ENCODE assay signal across 10 cellular contexts in genomic region chr1:229204863-229205777, GRCh38.
DNase-seq lines count a peak whose midpoint lies in the region; ATAC-seq and TF ChIP-seq lines count a peak whose summit lies in the region.
"Had no signal": no experiment of that assay in that cellular context is flagged by ENCODE, and none has a peak within 500 bp of the region (broad histone marks: within the 10 kb centered on the region; RNA-seq: fewer than 3 reads in every experiment).

No MANE protein-coding gene starts in this region.

- intact Hi-C loops in left ventricle myocardium superior (cut with micrococcal nuclease) (no loop called here), colonic mucosa (cut with DNase I) (no loop called here)

- peaks cover 16% of the 10 kb centered on the region for H3K4me1 Mint-ChIP-seq in activated T-cell treated with anti-CD3 and anti-CD28 coated beads, Interleukin-2, amount 50 U/mL, for 4 hours (ENCODE audit: low read depth)
- peaks cover 27% of the 10 kb centered on the region for H3K4me1 Mint-ChIP-seq in stimulated activated naive CD8-positive, alpha-beta T cell treated with anti-CD3 and anti-CD28 coated beads, Interleukin-15, amount 100 ng/mL, for 72 hours

- no peaks in the 10 kb centered on the region for H3K36me3 ChIP-seq in colonic mucosa

- no peaks in the 10 kb centered on the region for H3K4me1 ChIP-seq in colonic mucosa

- H3K36me3 Mint-ChIP-seq in activated T-cell treated with anti-CD3 and anti-CD28 coated beads, Interleukin-2, amount 50 U/mL, for 4 hours (ENCODE audit: insufficient read depth) = no peaks in the 10 kb centered on the region
- H3K36me3 Mint-ChIP-seq: memory B cell had no signal

- no peak overlapping the region for H3K4me3 ChIP-seq in colonic mucosa

- H3K27ac ChIP-seq in colonic mucosa = no peak overlapping the region
- H3K27ac ChIP-seq: 22Rv1 had no signal

- peak; percentile 54 to 61 for ATAC-seq in activated T-cell treated with anti-CD3 and anti-CD28 coated beads, Interleukin-2, amount 50 U/mL, for 4 hours
- peak; percentile 83 for ATAC-seq in left ventricle myocardium superior
- no peak for ATAC-seq in stimulated activated naive CD8-positive, alpha-beta T cell treated with anti-CD3 and anti-CD28 coated beads, Interleukin-15, amount 100 ng/mL, for 72 hours
- no peak for ATAC-seq in HG03196 (IDR thresholded peaks at IDR 0.05; ENCODE audit: unreplicated experiment)

- TF ChIP-seq CTCF in colonic mucosa (IDR thresholded peaks at IDR 0.05) = no peak

- H3K4me3 Mint-ChIP-seq in activated T-cell treated with anti-CD3 and anti-CD28 coated beads, Interleukin-2, amount 50 U/mL, for 4 hours = no peak overlapping the region
- H3K4me3 Mint-ChIP-seq in stimulated activated naive CD8-positive, alpha-beta T cell treated with anti-CD3 and anti-CD28 coated beads, Interleukin-15, amount 100 ng/mL, for 72 hours = peak overlapping the region in 1 of 2 donors; percentile 61
- H3K4me3 Mint-ChIP-seq: memory B cell had no signal

- H3K9ac ChIP-seq in colonic mucosa (ENCODE audit: low read depth in 2 of 2, low read length in 2 of 2) = no peak overlapping the region

- DNase-seq in DMS 273 (lab: John Stamatoyannopoulos, UW; ENCODE audit: unreplicated experiment) (peak; percentile 11), DMS 273 treated with DMSO at 0.1 percent for 48 hours (lab: John Stamatoyannopoulos, UW) (no peak), left ventricle myocardium superior (peak; percentile 31), colonic mucosa (no peak), midbrain (lab: John Stamatoyannopoulos, UW) (no peak)
- DNase-seq in activated T-cell treated with anti-CD3 and anti-CD28 coated beads, Interleukin-2, amount 50 U/mL, for 4 hours = peak; percentile 10
- DNase-seq in stimulated activated naive CD8-positive, alpha-beta T cell treated with anti-CD3 and anti-CD28 coated beads, Interleukin-15, amount 100 ng/mL, for 72 hours = no peak

- no peaks in the 10 kb centered on the region for H3K9me3 ChIP-seq in colonic mucosa

- H3K27me3 Mint-ChIP-seq in activated T-cell treated with anti-CD3 and anti-CD28 coated beads, Interleukin-2, amount 50 U/mL, for 4 hours (ENCODE audit: low read depth) = no peaks in the 10 kb centered on the region
- H3K27me3 Mint-ChIP-seq in stimulated activated naive CD8-positive, alpha-beta T cell treated with anti-CD3 and anti-CD28 coated beads, Interleukin-15, amount 100 ng/mL, for 72 hours = no peaks in the 10 kb centered on the region

- H3K27ac Mint-ChIP-seq in stimulated activated naive CD8-positive, alpha-beta T cell treated with anti-CD3 and anti-CD28 coated beads, Interleukin-15, amount 100 ng/mL, for 72 hours = peak overlapping the region; percentile 6 to 75
- H3K27ac Mint-ChIP-seq: memory B cell had no signal

- no peaks in the 10 kb centered on the region for H3K27me3 ChIP-seq in colonic mucosa

- no peaks in the 10 kb centered on the region for H3K9me3 Mint-ChIP-seq in activated T-cell treated with anti-CD3 and anti-CD28 coated beads, Interleukin-2, amount 50 U/mL, for 4 hours
- H3K9me3 Mint-ChIP-seq in stimulated activated naive CD8-positive, alpha-beta T cell treated with anti-CD3 and anti-CD28 coated beads, Interleukin-15, amount 100 ng/mL, for 72 hours = no peaks in the 10 kb centered on the region
- H3K9me3 Mint-ChIP-seq: memory B cell had no signal

Comparison
In these comparisons a context has a peak if more than half of its experiments do, and no peak if none do; other contexts are left out.
1. DNase-seq: peak in DMS 273 (single experiment), activated T-cell treated with anti-CD3 and anti-CD28 coated beads, Interleukin-2, amount 50 U/mL, for 4 hours (single experiment) and left ventricle myocardium superior (single experiment); none in DMS 273 treated with DMSO at 0.1 percent for 48 hours (single experiment), stimulated activated naive CD8-positive, alpha-beta T cell treated with anti-CD3 and anti-CD28 coated beads, Interleukin-15, amount 100 ng/mL, for 72 hours (0 of 2), colonic mucosa (single experiment) and midbrain (single experiment).
2. ATAC-seq: peak in activated T-cell treated with anti-CD3 and anti-CD28 coated beads, Interleukin-2, amount 50 U/mL, for 4 hours (2 of 2) and left ventricle myocardium superior (single experiment); none in stimulated activated naive CD8-positive, alpha-beta T cell treated with anti-CD3 and anti-CD28 coated beads, Interleukin-15, amount 100 ng/mL, for 72 hours (single experiment) and HG03196 (single experiment).